ENCODE assay signal across 1 cellular context in the genomic region with DNA sequence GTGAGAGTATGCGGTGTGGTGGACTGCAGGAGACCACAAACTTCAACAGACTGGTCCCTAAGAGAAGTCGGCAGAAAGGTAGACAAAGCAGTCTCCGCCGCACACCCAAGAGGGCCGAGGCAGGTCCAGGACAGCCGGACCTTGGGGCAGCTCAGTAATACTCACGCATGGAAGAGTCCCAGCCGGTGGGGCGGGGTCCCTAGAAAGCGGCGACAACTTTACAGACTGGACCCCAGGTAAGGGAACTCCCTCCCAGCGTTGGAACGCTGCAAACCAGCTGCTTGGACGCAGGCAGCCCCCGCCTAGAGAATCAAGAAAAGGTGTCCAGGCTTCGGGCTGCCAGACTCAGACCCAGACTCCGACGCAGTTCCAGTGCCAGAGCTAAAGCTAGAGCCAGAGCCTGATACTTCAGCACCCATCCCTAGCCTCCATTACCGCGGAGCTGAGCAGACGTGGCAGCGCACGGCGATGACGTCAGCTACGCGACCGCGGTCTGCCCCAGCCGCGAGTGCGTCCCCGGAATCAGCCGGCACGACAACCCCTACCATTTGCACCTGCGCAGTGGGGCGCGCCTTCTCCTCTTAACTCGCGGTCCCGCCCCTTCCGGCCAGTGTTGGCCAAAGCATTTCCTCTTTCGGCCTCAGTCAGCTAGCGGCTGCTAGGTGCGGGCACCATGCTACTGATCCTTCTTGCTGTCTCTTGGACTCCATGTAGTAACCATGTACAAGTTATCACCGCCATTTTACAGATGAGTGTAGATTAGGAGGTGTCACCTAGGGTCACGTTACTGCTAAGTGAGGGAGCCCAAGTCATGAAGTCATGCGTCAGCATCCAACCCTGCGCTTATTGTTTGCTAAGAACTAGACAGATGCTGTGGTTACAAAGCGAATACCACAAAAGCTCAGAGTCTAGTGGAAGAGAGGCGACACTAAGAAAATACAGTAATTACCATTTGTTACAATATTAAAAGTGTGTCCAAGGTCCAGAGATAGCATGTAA.
TF ChIP-seq lines count a peak whose summit lies in the region.

A gene with protein sequence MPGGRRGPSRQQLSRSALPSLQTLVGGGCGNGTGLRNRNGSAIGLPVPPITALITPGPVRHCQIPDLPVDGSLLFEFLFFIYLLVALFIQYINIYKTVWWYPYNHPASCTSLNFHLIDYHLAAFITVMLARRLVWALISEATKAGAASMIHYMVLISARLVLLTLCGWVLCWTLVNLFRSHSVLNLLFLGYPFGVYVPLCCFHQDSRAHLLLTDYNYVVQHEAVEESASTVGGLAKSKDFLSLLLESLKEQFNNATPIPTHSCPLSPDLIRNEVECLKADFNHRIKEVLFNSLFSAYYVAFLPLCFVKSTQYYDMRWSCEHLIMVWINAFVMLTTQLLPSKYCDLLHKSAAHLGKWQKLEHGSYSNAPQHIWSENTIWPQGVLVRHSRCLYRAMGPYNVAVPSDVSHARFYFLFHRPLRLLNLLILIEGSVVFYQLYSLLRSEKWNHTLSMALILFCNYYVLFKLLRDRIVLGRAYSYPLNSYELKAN (minus strand): TSS at position 445 of the 999 bp plus-strand sequence. CDS start 1,541 bp downstream, outside the sequence.

TF ChIP-seq in liver, 16 proteins besides CTCF, POLR2A, EP300 and RAD21:
- TF ChIP-seq ZBTB33 (IDR thresholded peaks at IDR 0.05) = peak; percentile 95
- TF ChIP-seq, protein P1, sequence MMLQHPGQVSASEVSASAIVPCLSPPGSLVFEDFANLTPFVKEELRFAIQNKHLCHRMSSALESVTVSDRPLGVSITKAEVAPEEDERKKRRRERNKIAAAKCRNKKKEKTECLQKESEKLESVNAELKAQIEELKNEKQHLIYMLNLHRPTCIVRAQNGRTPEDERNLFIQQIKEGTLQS (IDR thresholded peaks at IDR 0.05) = peak; percentile 47
- peak; percentile 56 to 62 for TF ChIP-seq RXRA (IDR thresholded peaks at IDR 0.05)
- peak in 1 of 2 donors; percentile 51 for TF ChIP-seq HNF4A (conservative IDR thresholded peaks at IDR 0.05)
- no peak for TF ChIP-seq HNF4G (IDR thresholded peaks at IDR 0.05)
- TF ChIP-seq FOXA2 (IDR thresholded peaks at IDR 0.05) = peak; percentile 55
- TF ChIP-seq, protein P2, sequence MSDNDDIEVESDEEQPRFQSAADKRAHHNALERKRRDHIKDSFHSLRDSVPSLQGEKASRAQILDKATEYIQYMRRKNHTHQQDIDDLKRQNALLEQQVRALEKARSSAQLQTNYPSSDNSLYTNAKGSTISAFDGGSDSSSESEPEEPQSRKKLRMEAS (IDR thresholded peaks at IDR 0.05) = peak; percentile 93
- TF ChIP-seq YY1 (IDR thresholded peaks at IDR 0.05) = peak; percentile 99
- TF ChIP-seq SP1 (IDR thresholded peaks at IDR 0.05) = peak; percentile 86
- TF ChIP-seq FOXA1 (IDR thresholded peaks at IDR 0.05) = peak; percentile 17
- peak in 1 of 2 donors; percentile 70 for TF ChIP-seq EGR1 (IDR thresholded peaks at IDR 0.05; ENCODE audit: low read depth in 2 of 2)
- peak; percentile 100 for TF ChIP-seq TAF1 (conservative IDR thresholded peaks at IDR 0.05)
- TF ChIP-seq JUND (IDR thresholded peaks at IDR 0.05) = peak in 1 of 2 donors; percentile 18
- TF ChIP-seq GABPA (IDR thresholded peaks at IDR 0.05 in 1 of 2, conservative IDR thresholded peaks at IDR 0.05 in 1 of 2) = peak; percentile 70 to 95
- TF ChIP-seq, protein P3, sequence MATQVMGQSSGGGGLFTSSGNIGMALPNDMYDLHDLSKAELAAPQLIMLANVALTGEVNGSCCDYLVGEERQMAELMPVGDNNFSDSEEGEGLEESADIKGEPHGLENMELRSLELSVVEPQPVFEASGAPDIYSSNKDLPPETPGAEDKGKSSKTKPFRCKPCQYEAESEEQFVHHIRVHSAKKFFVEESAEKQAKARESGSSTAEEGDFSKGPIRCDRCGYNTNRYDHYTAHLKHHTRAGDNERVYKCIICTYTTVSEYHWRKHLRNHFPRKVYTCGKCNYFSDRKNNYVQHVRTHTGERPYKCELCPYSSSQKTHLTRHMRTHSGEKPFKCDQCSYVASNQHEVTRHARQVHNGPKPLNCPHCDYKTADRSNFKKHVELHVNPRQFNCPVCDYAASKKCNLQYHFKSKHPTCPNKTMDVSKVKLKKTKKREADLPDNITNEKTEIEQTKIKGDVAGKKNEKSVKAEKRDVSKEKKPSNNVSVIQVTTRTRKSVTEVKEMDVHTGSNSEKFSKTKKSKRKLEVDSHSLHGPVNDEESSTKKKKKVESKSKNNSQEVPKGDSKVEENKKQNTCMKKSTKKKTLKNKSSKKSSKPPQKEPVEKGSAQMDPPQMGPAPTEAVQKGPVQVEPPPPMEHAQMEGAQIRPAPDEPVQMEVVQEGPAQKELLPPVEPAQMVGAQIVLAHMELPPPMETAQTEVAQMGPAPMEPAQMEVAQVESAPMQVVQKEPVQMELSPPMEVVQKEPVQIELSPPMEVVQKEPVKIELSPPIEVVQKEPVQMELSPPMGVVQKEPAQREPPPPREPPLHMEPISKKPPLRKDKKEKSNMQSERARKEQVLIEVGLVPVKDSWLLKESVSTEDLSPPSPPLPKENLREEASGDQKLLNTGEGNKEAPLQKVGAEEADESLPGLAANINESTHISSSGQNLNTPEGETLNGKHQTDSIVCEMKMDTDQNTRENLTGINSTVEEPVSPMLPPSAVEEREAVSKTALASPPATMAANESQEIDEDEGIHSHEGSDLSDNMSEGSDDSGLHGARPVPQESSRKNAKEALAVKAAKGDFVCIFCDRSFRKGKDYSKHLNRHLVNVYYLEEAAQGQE (IDR thresholded peaks at IDR 0.05) = peak; percentile 95
- TF ChIP-seq NR2F2 (IDR thresholded peaks at IDR 0.05) = peak; percentile 39
